Comparison of ENCODE assay signal across 16 cellular contexts in the genomic region with DNA sequence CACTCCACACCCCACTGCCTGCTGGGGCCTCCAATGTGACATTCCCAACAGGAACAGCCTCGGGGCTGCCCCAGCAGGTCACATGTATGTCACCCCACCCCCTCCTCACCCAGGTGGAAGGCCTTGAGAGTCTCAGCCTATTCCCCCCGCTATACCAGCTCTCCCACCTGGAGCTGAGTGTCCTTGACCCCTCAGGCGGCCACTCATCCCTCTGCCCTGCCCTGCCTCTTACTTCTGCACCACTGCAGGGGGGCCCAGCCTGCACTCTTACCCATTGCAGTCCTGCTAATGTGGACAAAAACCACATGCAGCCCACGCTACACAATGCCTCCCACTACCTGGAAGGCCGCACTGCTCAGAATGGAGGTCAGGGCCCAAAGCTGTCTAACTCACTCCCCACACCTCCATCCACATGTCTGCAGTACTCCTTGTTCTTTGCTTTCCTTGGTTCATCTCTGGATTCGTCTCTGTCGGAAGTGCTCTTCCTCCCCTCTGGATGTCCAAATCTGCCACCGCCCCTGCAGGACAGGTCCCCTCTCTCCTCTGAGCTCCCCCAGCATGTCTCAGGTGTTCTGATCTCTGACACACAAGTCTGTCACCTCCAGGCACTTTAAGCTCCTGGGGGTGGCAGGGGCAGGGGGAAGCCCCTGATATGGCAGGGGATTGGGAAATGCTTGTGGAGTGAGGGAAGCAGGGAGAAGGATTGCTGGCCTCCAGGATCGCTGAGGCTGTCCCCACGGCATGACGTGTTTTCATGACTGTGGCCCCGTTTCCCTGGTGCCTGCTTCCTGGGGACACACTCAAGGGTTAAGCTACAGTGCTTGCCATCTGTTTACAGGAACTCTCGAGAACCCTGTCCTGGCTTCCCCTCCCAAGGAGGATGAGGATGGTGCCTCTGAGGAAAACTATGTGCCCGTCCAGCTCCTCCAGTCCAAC. TPM values are rescaled to one million over a fixed set of nuclear protein-coding genes. Genes with fewer than 3 reads are reported as not detected.
DNase-seq lines count a peak whose midpoint lies in the region; ATAC-seq, FAIRE-seq and TF ChIP-seq lines count a peak whose summit lies in the region.
"Had no signal": no experiment of that assay in that cellular context is flagged by ENCODE, and none has a peak within 500 bp of the region (broad histone marks: within the 10 kb centered on the region; RNA-seq: fewer than 3 reads in every experiment).

No MANE protein-coding gene starts in this region.

- H3K4me3 Mint-ChIP-seq in CD4-positive, CD25-positive, alpha-beta regulatory T cell = peak overlapping the region in 1 of 4 donors; percentile 26
- H3K4me3 Mint-ChIP-seq in activated naive CD8-positive, alpha-beta T cell treated with anti-CD3 and anti-CD28 coated beads, Interleukin-2, amount 50 U/mL, for 24 hours = no peak overlapping the region
- H3K4me3 Mint-ChIP-seq in natural killer cell = no peak overlapping the region

- no peaks in the 10 kb centered on the region for H3K9me3 ChIP-seq in CD4-positive, CD25-positive, alpha-beta regulatory T cell (ENCODE audit: control insufficient read depth in 2 of 2, low read length in 2 of 2)
- no peaks in the 10 kb centered on the region for H3K9me3 ChIP-seq in upper lobe of left lung
- H3K9me3 ChIP-seq: SJCRH30, stomach had no signal

- intact Hi-C loops in natural killer cell (cut with micrococcal nuclease) = loop anchor here (5.0 kb wide), 1 partner anchor 151 kb away; no protein-coding TSS in a partner anchor

- TF ChIP-seq CTCF in natural killer cell (IDR thresholded peaks at IDR 0.05) (no peak), upper lobe of left lung (IDR thresholded peaks at IDR 0.05) (no peak)

- H3K4me1 ChIP-seq in CD4-positive, CD25-positive, alpha-beta regulatory T cell (ENCODE audit: control insufficient read depth, insufficient read depth, low read length, poor library complexity, severe bottlenecking) = peaks cover 22% of the 10 kb centered on the region
- H3K4me1 ChIP-seq in upper lobe of left lung = peaks cover 16 to 24% (median 19%) of the 10 kb centered on the region in 4 donors

- peak overlapping the region; percentile 67 to 89 (median 82) for H3K27ac Mint-ChIP-seq in CD4-positive, CD25-positive, alpha-beta regulatory T cell
- peak overlapping the region; percentile 12 for H3K27ac Mint-ChIP-seq in activated naive CD8-positive, alpha-beta T cell treated with anti-CD3 and anti-CD28 coated beads, Interleukin-2, amount 50 U/mL, for 24 hours
- peak overlapping the region; percentile 67 to 96 for H3K27ac Mint-ChIP-seq in natural killer cell

- peaks cover 8% of the 10 kb centered on the region for H3K36me3 ChIP-seq in CD4-positive, CD25-positive, alpha-beta regulatory T cell (ENCODE audit: control insufficient read depth, insufficient read depth, low read length)
- H3K36me3 ChIP-seq in upper lobe of left lung = peaks cover 0 to 25% (median 12%) of the 10 kb centered on the region in 4 donors

- H3K27me3 ChIP-seq in CD4-positive, CD25-positive, alpha-beta regulatory T cell (ENCODE audit: control insufficient read depth, insufficient read depth, low read length) = no peaks in the 10 kb centered on the region
- no peaks in the 10 kb centered on the region for H3K27me3 ChIP-seq in upper lobe of left lung
- H3K27me3 ChIP-seq: SJCRH30, stomach had no signal

- peaks cover 11% of the 10 kb centered on the region for H3K36me3 Mint-ChIP-seq in CD4-positive, CD25-positive, alpha-beta regulatory T cell
- peaks cover 28% of the 10 kb centered on the region for H3K36me3 Mint-ChIP-seq in activated naive CD8-positive, alpha-beta T cell treated with anti-CD3 and anti-CD28 coated beads, Interleukin-2, amount 50 U/mL, for 24 hours (ENCODE audit: low read depth)
- H3K36me3 Mint-ChIP-seq in natural killer cell = no peaks in the 10 kb centered on the region

- no peaks in the 10 kb centered on the region for H3K27me3 Mint-ChIP-seq in CD4-positive, CD25-positive, alpha-beta regulatory T cell
- H3K27me3 Mint-ChIP-seq in activated naive CD8-positive, alpha-beta T cell treated with anti-CD3 and anti-CD28 coated beads, Interleukin-2, amount 50 U/mL, for 24 hours = no peaks in the 10 kb centered on the region
- no peaks in the 10 kb centered on the region for H3K27me3 Mint-ChIP-seq in natural killer cell (ENCODE audit: low read depth in 2 of 2)

- TF ChIP-seq EP300 in upper lobe of left lung (IDR thresholded peaks at IDR 0.05) = no peak

- TF ChIP-seq POLR2A in GM12892 (IDR thresholded peaks at IDR 0.05; ENCODE audit: low read depth, low read length) (peak; percentile 12; the same call in 1 of the 2 replicates), upper lobe of left lung (IDR thresholded peaks at IDR 0.05) (no peak)

- no peak overlapping the region for H3K4me3 ChIP-seq in CD4-positive, CD25-positive, alpha-beta regulatory T cell (ENCODE audit: low read depth, low read length)
- no peak overlapping the region for H3K4me3 ChIP-seq in upper lobe of left lung
- H3K4me3 ChIP-seq: SJCRH30, smooth muscle cell, stomach had no signal

- no peak for DNase-seq in CD4-positive, CD25-positive, alpha-beta regulatory T cell
- no peak for DNase-seq in GM12892 (ENCODE audit: insufficient read length)
- no peak for DNase-seq in activated naive CD8-positive, alpha-beta T cell treated with anti-CD3 and anti-CD28 coated beads, Interleukin-2, amount 50 U/mL, for 24 hours
- no peak for DNase-seq in natural killer cell
- no peak for DNase-seq in upper lobe of left lung
- DNase-seq in NCI-H1417 (lab: John Stamatoyannopoulos, UW) = no peak
- DNase-seq in NCI-H345 (lab: John Stamatoyannopoulos, UW) = no peak
- DNase-seq: activated gamma-delta T cell treated with Interleukin-2 at 50 U/mL for 16 hours, AML-193, DMS53, hippocampal formation, NCI-H1436, NCI-H226, SJCRH30, stomach had no signal

- no peak overlapping the region for H3K27ac ChIP-seq in CD4-positive, CD25-positive, alpha-beta regulatory T cell (ENCODE audit: insufficient read depth, low read length, poor library complexity, severe bottlenecking)
- H3K27ac ChIP-seq in upper lobe of left lung = peak overlapping the region in 1 of 4 donors; percentile 9
- H3K27ac ChIP-seq: SJCRH30, stomach had no signal

- WGBS in upper lobe of left lung, 2 donors = 60 to 70% methylated on average over 10 to 14 of the region's 14 CpGs

- H3K4me1 Mint-ChIP-seq in CD4-positive, CD25-positive, alpha-beta regulatory T cell = peaks cover 0 to 39% (median 31%) of the 10 kb centered on the region in 4 donors
- H3K4me1 Mint-ChIP-seq in activated naive CD8-positive, alpha-beta T cell treated with anti-CD3 and anti-CD28 coated beads, Interleukin-2, amount 50 U/mL, for 24 hours = peaks cover 30% of the 10 kb centered on the region
- H3K4me1 Mint-ChIP-seq in natural killer cell = peaks cover 38 to 50% of the 10 kb centered on the region in 2 donors

- no peaks in the 10 kb centered on the region for H3K9me3 Mint-ChIP-seq in CD4-positive, CD25-positive, alpha-beta regulatory T cell
- no peaks in the 10 kb centered on the region for H3K9me3 Mint-ChIP-seq in activated naive CD8-positive, alpha-beta T cell treated with anti-CD3 and anti-CD28 coated beads, Interleukin-2, amount 50 U/mL, for 24 hours
- no peaks in the 10 kb centered on the region for H3K9me3 Mint-ChIP-seq in natural killer cell

- FAIRE-seq in GM12892 (lab: Jason Lieb, UNC) = no peak

- no peak for ATAC-seq in CD4-positive, CD25-positive, alpha-beta regulatory T cell (ENCODE audit: low read depth in 2 of 2)
- no peak for ATAC-seq in activated naive CD8-positive, alpha-beta T cell treated with anti-CD3 and anti-CD28 coated beads, Interleukin-2, amount 50 U/mL, for 24 hours
- ATAC-seq in natural killer cell (no peak), upper lobe of left lung (ENCODE audit: low FRiP score in 2 of 2) (no peak)

RNA-seq across cellular contexts. Expression of a gene that starts 20.8 kb away (rescaled TPM):
- total RNA-seq in CD4-positive, CD25-positive, alpha-beta regulatory T cell = 125 TPM
- polyA plus RNA-seq in CD4-positive, CD25-positive, alpha-beta regulatory T cell = 100 to 1,000 TPM in 3 of 4 donors, 10 to 100 TPM in 1; 99.4 to 142 (median 120) TPM
- polyA plus RNA-seq in GM12892 (2012; ENCODE audit: missing spikeins) = 34.6 TPM
- total RNA-seq in natural killer cell = 100 to 1,000 TPM; 138 to 163 (median 147) TPM
- total RNA-seq in upper lobe of left lung = 100 to 1,000 TPM in 2 of 6 donors, 10 to 100 TPM in 4; 33.4 to 127 (median 48.6) TPM

RNA-seq across cellular contexts. Expression of a gene that starts 55.3 kb away (rescaled TPM):
- total RNA-seq in CD4-positive, CD25-positive, alpha-beta regulatory T cell = 953 TPM
- polyA plus RNA-seq in CD4-positive, CD25-positive, alpha-beta regulatory T cell = 1,000 to 10,000 TPM; 1,667 to 2,206 (median 1,950) TPM
- 1,747 TPM for polyA plus RNA-seq in GM12892 (2012; ENCODE audit: missing spikeins)
- total RNA-seq in natural killer cell (1,000 to 10,000 TPM; 1,492 to 1,665 (median 1,530) TPM), upper lobe of left lung (1,000 to 10,000 TPM in 3 of 6 donors, 100 to 1,000 TPM in 3; 281 to 1,666 (median 998) TPM)

RNA-seq across cellular contexts. Expression of a gene that starts 55.8 kb away (rescaled TPM):
- 3.8 TPM for total RNA-seq in CD4-positive, CD25-positive, alpha-beta regulatory T cell
- 1 to 10 TPM; 1.5 to 3.5 (median 1.7) TPM for polyA plus RNA-seq in CD4-positive, CD25-positive, alpha-beta regulatory T cell
- 1.1 TPM for polyA plus RNA-seq in GM12892 (2012; ENCODE audit: missing spikeins)
- total RNA-seq in natural killer cell = 1 to 10 TPM; 2.6 to 3.0 (median 3.0) TPM
- total RNA-seq in upper lobe of left lung = 1 to 10 TPM; 2.1 to 7.3 (median 5.2) TPM

Comparison
In these comparisons a context has a peak if more than half of its experiments do, and no peak if none do; other contexts are left out.
1. H3K27ac Mint-ChIP-seq: peak in every context shown above with its lines; median percentile 82 in CD4-positive, CD25-positive, alpha-beta regulatory T cell; 82 in natural killer cell; 12 in activated naive CD8-positive, alpha-beta T cell treated with anti-CD3 and anti-CD28 coated beads, Interleukin-2, amount 50 U/mL, for 24 hours.